In genomic region chr11:89047159-89047558, GRCh38 we compare ENCODE assay signal across 10 cellular contexts. TPM values are rescaled to one million over a fixed set of nuclear protein-coding genes. Genes with fewer than 3 reads are reported as not detected.
"Had no signal": no experiment of that assay in that cellular context is flagged by ENCODE, and none has a peak within 500 bp of the region (broad histone marks: within the 10 kb centered on the region; RNA-seq: fewer than 3 reads in every experiment).

No MANE protein-coding gene starts in this region.

RNA-seq across cellular contexts. Expression of gene GRM5, which starts 18.6 kb away (rescaled TPM):
- total RNA-seq: activated naive CD4-positive, alpha-beta T cell treated with anti-CD3 and anti-CD28 coated beads for 36 hours; activated naive CD4-positive, alpha-beta T cell treated with anti-CD3 and anti-CD28 coated beads, Interleukin-2, amount 50 U/mL, for 72 hours; activated naive CD8-positive, alpha-beta T cell treated with anti-CD3 and anti-CD28 coated beads for 36 hours; activated naive CD8-positive, alpha-beta T cell treated with anti-CD3 and anti-CD28 coated beads, Interleukin-2, amount 10 ng/mL, durations not matched to agents 7 days and 5 days; activated T-cell treated with anti-CD3 and anti-CD28 coated beads, Interleukin-2, amount 50 U/mL, for 4 hours; activated T-cell treated with anti-CD3 and anti-CD28 coated beads, Interleukin-2, amount 50 U/mL, for 72 hours; activated T-helper 1 cell treated with anti-CD3 and anti-CD28 coated beads, Interleukin-12 subunit alpha, Interleukin-12 subunit beta, Interleukin-2, Interleukin-4 antibody, amounts not matched to agents 30 ng/mL and 10 ng/mL and 1 ng/mL, durations not matched to agents 14 hours and 24 hours and 36 hours; activated T-helper 17 cell treated with anti-CD3 and anti-CD28 coated beads, Interleukin-2, amount 50 U/mL, for 72 hours; activated T-helper 2 cell treated with anti-CD3 and anti-CD28 coated beads, Interferon-gamma antibody, Interleukin-2, Interleukin-4, amounts not matched to agents 10 μg/mL and 5 μg/mL and 100 μg/mL, durations not matched to agents 14 hours and 24 hours and 36 hours had no signal
- polyA plus RNA-seq: cardiac muscle cell had no signal
